8 cellular contexts compared by ENCODE assay signal in the genomic region with DNA sequence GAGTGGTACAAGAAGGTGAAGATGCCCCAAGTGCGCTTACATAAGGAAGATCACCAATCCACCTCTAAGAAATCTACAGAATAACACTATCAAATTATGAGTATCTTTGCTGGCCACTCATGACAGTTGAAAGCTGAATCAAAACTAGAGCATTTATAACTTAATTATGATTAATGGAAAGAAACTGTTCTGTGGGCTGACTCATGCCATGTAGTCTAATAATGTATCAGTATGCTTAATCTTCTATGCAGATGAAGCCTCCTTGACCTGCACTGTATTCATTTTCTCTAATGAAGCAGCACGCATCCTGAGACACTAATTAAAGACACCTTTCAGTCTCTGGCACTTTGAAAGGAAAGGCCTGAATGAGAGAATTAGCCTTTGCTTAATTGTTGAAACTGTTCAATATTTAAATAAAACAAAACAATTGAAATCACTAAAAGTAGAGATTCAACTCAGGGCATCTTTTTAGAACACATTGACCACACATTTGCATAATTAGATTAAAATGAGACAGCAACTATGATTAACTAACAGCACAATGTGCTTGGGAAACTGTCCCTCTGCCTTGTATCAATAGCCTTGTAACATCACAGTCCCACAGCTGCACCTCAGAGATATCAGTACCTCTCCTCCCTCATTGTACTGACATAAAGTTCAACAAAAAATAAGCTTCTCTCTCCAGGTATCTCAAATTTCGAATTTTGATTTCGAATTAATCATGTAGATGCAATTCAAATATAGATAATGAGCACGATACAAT.
"Had no signal": no experiment of that assay in that cellular context is flagged by ENCODE, and none has a peak within 500 bp of the region (broad histone marks: within the 10 kb centered on the region; RNA-seq: fewer than 3 reads in every experiment).

No MANE protein-coding gene starts in this region.

- H3K4me3 ChIP-seq: GM23338, K562 had no signal

- ATAC-seq: GM23338, K562 had no signal

- H2AFZ ChIP-seq: GM23338 had no signal

- FAIRE-seq: H1, H54, HTR-8/SVneo, K562 had no signal

- DNase-seq: H9, HCEC 1CT, IMR-90 had no signal

- H3K9me3 Mint-ChIP-seq: GM23338, H9 had no signal

- H3K4me2 ChIP-seq: GM23338 had no signal

- H3K4me3 Mint-ChIP-seq: GM23338, H9 had no signal

- H3K27ac Mint-ChIP-seq: GM23338, H9 had no signal
